ENCODE assay signal across 27 cellular contexts in the genomic region with DNA sequence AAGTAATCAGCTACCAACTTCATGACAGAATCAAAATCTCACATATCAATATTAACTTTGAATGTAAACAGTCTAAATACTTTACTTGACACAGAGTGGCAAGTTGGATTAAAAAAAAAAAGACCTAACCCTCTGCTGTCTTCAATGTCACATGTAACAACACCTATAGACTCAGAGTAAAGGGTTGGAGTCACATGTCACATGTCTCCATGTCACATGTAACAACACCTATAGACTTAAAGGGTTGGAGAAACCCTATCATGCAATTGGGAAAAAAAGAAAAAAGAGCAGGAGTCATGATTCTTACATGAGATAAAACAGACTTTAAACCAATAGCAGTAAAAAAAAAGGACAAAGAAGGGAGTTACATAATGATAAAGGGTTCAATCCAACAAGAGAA.
"Had no signal": no experiment of that assay in that cellular context is flagged by ENCODE, and none has a peak within 500 bp of the region (broad histone marks: within the 10 kb centered on the region; RNA-seq: fewer than 3 reads in every experiment).

No MANE protein-coding gene starts in this region.

- H3K36me3 ChIP-seq: stomach, suprapubic skin, thoracic aorta, thyroid gland, tibial artery, tibial nerve, transverse colon, upper lobe of left lung, upper lobe of right lung, uterus, vagina had no signal

- H3K4me1 ChIP-seq: stomach, suprapubic skin, testis, thyroid gland, tibial artery, tibial nerve, transverse colon, upper lobe of left lung, upper lobe of right lung, uterus, vagina had no signal

- ATAC-seq: stimulated activated effector memory CD8-positive, alpha-beta T cell treated with anti-CD3 and anti-CD28 coated beads, Interleukin-12 subunit alpha, Interleukin-12 subunit beta, amount 100 ng/mL, for 72 hours; stimulated activated memory B cell treated with anti-CD40 and anti-IgM and Interleukin-4, amounts not matched to agents 10 μg/mL and 1 μg/mL and 100 μg/mL, for 72 hours; stimulated activated naive B cell treated with anti-CD40 and anti-IgM and Interleukin-4, amounts not matched to agents 10 μg/mL and 1 μg/mL and 100 μg/mL, for 72 hours; stimulated activated naive CD8-positive, alpha-beta T cell treated with anti-CD3 and anti-CD28 coated beads, Interleukin-15, amount 100 ng/mL, for 72 hours; stimulated activated naive CD8-positive, alpha-beta T cell treated with anti-CD3 and anti-CD28 coated beads, Interleukin-15, Interleukin-2, amounts not matched to agents 100 U/mL and 50 U/mL, for 24 hours; upper lobe of right lung had no signal

- H3K27me3 ChIP-seq: stomach, suprapubic skin, testis, thyroid gland, tibial artery, tibial nerve, transverse colon, upper lobe of left lung, upper lobe of right lung, uterus, vagina had no signal

- H3K9me3 ChIP-seq: testis, thoracic aorta, thyroid gland had no signal

- H3K4me3 ChIP-seq: stomach, suprapubic skin, testis, thoracic aorta, thyroid gland, tibial artery, tibial nerve, transverse colon, upper lobe of left lung, upper lobe of right lung, uterus, vagina had no signal

- H3K27ac ChIP-seq: stomach, suprapubic skin, testis, thoracic aorta, thyroid gland, tibial artery, tibial nerve, transverse colon, upper lobe of left lung, upper lobe of right lung, uterus, vagina had no signal

- DNase-seq: stimulated activated CD4-positive, alpha-beta T cell treated with anti-CD3 and anti-CD28 coated beads, Interleukin-2, amount 100 ng/mL, for 48 hours; stimulated activated CD4-positive, alpha-beta T cell treated with anti-CD3 and anti-CD28 coated beads, Interleukin-4, amount 100 ng/mL, for 1 hour; stimulated activated CD4-positive, alpha-beta T cell treated with anti-CD3 and anti-CD28 coated beads, Interleukin-4, amount 100 ng/mL, for 24 hours; stimulated activated CD4-positive, alpha-beta T cell treated with anti-CD3 and anti-CD28 coated beads, Interleukin-4, amount 100 ng/mL, for 4 hours; stimulated activated CD8-positive, alpha-beta memory T cell treated with anti-CD3 and anti-CD28 coated beads, Interleukin-4, amount 100 ng/mL, for 48 hours; stimulated activated naive B cell treated with anti-CD40 and anti-IgM and Interleukin-4, amounts not matched to agents 10 μg/mL and 1 μg/mL and 100 μg/mL, for 72 hours; stimulated activated naive CD4-positive, alpha-beta T cell; stimulated activated naive CD4-positive, alpha-beta T cell treated with Interleukin-2 at 50 U/mL for 16 hours; stimulated activated naive CD8-positive, alpha-beta T cell treated with anti-CD3 and anti-CD28 coated beads, Interleukin-15, amount 100 ng/mL, for 72 hours; stimulated activated naive CD8-positive, alpha-beta T cell treated with anti-CD3 and anti-CD28 coated beads, Interleukin-15, Interleukin-2, amounts not matched to agents 100 U/mL and 50 U/mL, for 24 hours; stomach; substantia nigra; testis; thyroid gland; tibial artery; transverse colon; trophoblast cell; upper lobe of left lung; upper lobe of right lung; uterus had no signal

- FAIRE-seq: urothelium cell line had no signal
